Comparison of ENCODE assay signal across 20 cellular contexts in the genomic region with DNA sequence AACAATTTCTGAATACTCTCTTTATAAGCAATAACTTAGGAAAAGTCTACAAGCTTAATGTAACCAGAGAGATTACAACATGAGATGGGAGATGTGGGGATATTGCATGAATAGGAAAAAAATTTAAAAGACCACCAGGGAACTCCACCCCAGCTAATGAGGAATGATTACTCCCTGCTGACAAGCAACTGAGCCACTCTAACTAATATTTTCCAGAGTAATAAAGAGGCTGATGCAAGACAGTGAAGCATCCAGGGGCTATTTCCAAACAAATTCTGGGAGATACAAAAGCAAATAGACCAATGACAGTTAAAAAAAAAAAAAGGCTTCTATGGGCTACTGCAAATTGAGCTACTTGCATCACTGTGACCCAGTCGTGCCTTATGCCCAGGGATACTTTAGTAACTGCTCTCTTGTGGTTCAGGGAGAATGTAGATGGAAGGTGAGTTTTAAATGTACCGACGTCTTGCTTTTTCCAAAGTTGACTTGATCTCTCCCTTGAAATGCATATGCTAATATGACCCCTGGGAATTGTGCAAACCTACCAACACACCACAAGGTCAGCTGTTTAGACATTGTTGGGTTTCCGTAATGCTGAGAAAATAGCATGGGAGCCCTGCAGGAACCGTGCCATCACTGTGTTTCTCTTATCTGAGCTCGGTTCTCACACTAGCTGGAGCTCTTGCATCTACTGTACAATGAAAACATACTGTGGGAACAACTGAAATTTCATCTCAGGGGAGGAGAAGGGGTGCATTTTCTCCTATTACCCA.
DNase-seq lines count a peak whose midpoint lies in the region; ATAC-seq and TF ChIP-seq lines count a peak whose summit lies in the region.
"Had no signal": no experiment of that assay in that cellular context is flagged by ENCODE, and none has a peak within 500 bp of the region (broad histone marks: within the 10 kb centered on the region; RNA-seq: fewer than 3 reads in every experiment).

No MANE protein-coding gene starts in this region.

- H3K4me3 ChIP-seq in choroid plexus epithelial cell (ENCODE audit: low read depth, low read length) (no peak overlapping the region), tibial nerve (no peak overlapping the region)

- no peak for TF ChIP-seq CTCF in CD14-positive monocyte (IDR thresholded peaks at IDR 0.05)
- TF ChIP-seq CTCF in choroid plexus epithelial cell (conservative IDR thresholded peaks at IDR 0.05; ENCODE audit: low read depth, low read length) = peak; percentile 45
- no peak for TF ChIP-seq CTCF in osteocyte (IDR thresholded peaks at IDR 0.05)
- no peak for TF ChIP-seq CTCF in tibial nerve (IDR thresholded peaks at IDR 0.05)
- no peak for TF ChIP-seq CTCF in nephron progenitor cell (IDR thresholded peaks at IDR 0.05)

- H3K36me3 Mint-ChIP-seq in CD14-positive monocyte (no peaks in the 10 kb centered on the region), osteocyte (ENCODE audit: unreplicated experiment) (no peaks in the 10 kb centered on the region), nephron progenitor cell (ENCODE audit: low read depth) (no peaks in the 10 kb centered on the region)

- no peaks in the 10 kb centered on the region for H3K27me3 ChIP-seq in tibial nerve

- peak overlapping the region in 6 of 7 donors; percentile 33 to 88 (median 78) for H3K27ac Mint-ChIP-seq in CD14-positive monocyte
- peak overlapping the region; percentile 80 for H3K27ac Mint-ChIP-seq in osteocyte (ENCODE audit: unreplicated experiment)
- H3K27ac Mint-ChIP-seq in nephron progenitor cell = no peak overlapping the region
- H3K27ac Mint-ChIP-seq: activated naive CD4-positive, alpha-beta T cell treated with anti-CD3 and anti-CD28 coated beads, Interleukin-2, amount 10 ng/mL, durations not matched to agents 7 days and 5 days; endodermal cell; HFFc6 had no signal

- TF ChIP-seq EP300 in tibial nerve (IDR thresholded peaks at IDR 0.05) = peak in 1 of 2 donors; percentile 41

- no peak for TF ChIP-seq POLR2A in tibial nerve (IDR thresholded peaks at IDR 0.05)

- peaks cover 0 to 28% (median 12%) of the 10 kb centered on the region in 4 donors for H3K4me1 ChIP-seq in tibial nerve

- no peak for DNase-seq in CD14-positive monocyte (ENCODE audit: low spot score)
- peak; percentile 18 for DNase-seq in LHCN-M2 (ENCODE audit: low read depth)
- DNase-seq in choroid plexus epithelial cell (ENCODE audit: low read depth) = peak; percentile 98
- no peak for DNase-seq in osteocyte (ENCODE audit: extremely low spot score, unreplicated experiment)
- DNase-seq in tibial nerve (ENCODE audit: low spot score in 2 of 2) = no peak
- no peak for DNase-seq in nephron progenitor cell
- DNase-seq: activated CD4-positive, CD25-positive, alpha-beta regulatory T cell treated with anti-CD3 and anti-CD28 coated beads, Interleukin-2, amount 50 U/mL, for 72 hours; activated CD8-positive, alpha-beta memory T cell treated with anti-CD3 and anti-CD28 coated beads, Interleukin-2, amount 50 U/mL, for 4 hours; activated naive CD4-positive, alpha-beta T cell treated with anti-CD3 and anti-CD28 coated beads, Interleukin-2, amount 10 ng/mL, durations not matched to agents 7 days and 5 days; endodermal cell; glutamatergic neuron; HFFc6; Kasumi-1; NCI-H187 treated with DMSO at 0.1 percent for 48 hours; NCI-H526; nucleus accumbens; stimulated activated CD4-positive, alpha-beta T cell treated with anti-CD3 and anti-CD28 coated beads, Interleukin-12 subunit alpha, Interleukin-12 subunit beta, amount 100 ng/mL, for 4 hours; substantia nigra had no signal

- H3K27me3 Mint-ChIP-seq in CD14-positive monocyte (ENCODE audit: low read depth in 3 of 3) (no peaks in the 10 kb centered on the region), osteocyte (ENCODE audit: unreplicated experiment) (no peaks in the 10 kb centered on the region), nephron progenitor cell (ENCODE audit: low read depth, poor library complexity) (peaks cover 9% of the 10 kb centered on the region)
- H3K27me3 Mint-ChIP-seq: activated naive CD4-positive, alpha-beta T cell treated with anti-CD3 and anti-CD28 coated beads, Interleukin-2, amount 10 ng/mL, durations not matched to agents 7 days and 5 days had no signal

- intact Hi-C loops in CD14-positive monocyte (cut with micrococcal nuclease) = loop anchor here in 1 of 2 donors (5.0 kb wide), 1 partner anchor 108 kb away; no protein-coding TSS in a partner anchor

- H3K4me3 Mint-ChIP-seq in CD14-positive monocyte (peak overlapping the region in 1 of 2 donors; percentile 69), osteocyte (ENCODE audit: unreplicated experiment) (no peak overlapping the region), nephron progenitor cell (no peak overlapping the region)
- H3K4me3 Mint-ChIP-seq: activated naive CD4-positive, alpha-beta T cell treated with anti-CD3 and anti-CD28 coated beads, Interleukin-2, amount 10 ng/mL, durations not matched to agents 7 days and 5 days; endodermal cell; HFFc6 had no signal

- WGBS in tibial nerve, 2 donors = 53 to 62% methylated on average over 6 of the region's 6 CpGs

- H3K9me3 ChIP-seq in tibial nerve = no peaks in the 10 kb centered on the region

- H3K4me1 Mint-ChIP-seq in CD14-positive monocyte (peaks cover 61% of the 10 kb centered on the region), osteocyte (ENCODE audit: unreplicated experiment) (peaks cover 38% of the 10 kb centered on the region), nephron progenitor cell (peaks cover 18% of the 10 kb centered on the region)

- ATAC-seq in HG02885 (IDR thresholded peaks at IDR 0.05; ENCODE audit: poor library complexity, unreplicated experiment) = no peak

- no peak overlapping the region for H3K27ac ChIP-seq in tibial nerve
- H3K27ac ChIP-seq: HL-60 had no signal

- H3K9me3 Mint-ChIP-seq in CD14-positive monocyte (peaks cover 0 to 3% (median 0%) of the 10 kb centered on the region in 7 donors), osteocyte (ENCODE audit: unreplicated experiment) (no peaks in the 10 kb centered on the region), nephron progenitor cell (no peaks in the 10 kb centered on the region)
- H3K9me3 Mint-ChIP-seq: activated naive CD4-positive, alpha-beta T cell treated with anti-CD3 and anti-CD28 coated beads, Interleukin-2, amount 10 ng/mL, durations not matched to agents 7 days and 5 days; endodermal cell; HFFc6 had no signal

- H3K36me3 ChIP-seq in tibial nerve = no peaks in the 10 kb centered on the region

Comparison
In these comparisons a context has a peak if more than half of its experiments do, and no peak if none do; other contexts are left out.
1. DNase-seq: peak in LHCN-M2 (single experiment) and choroid plexus epithelial cell (single experiment); none in CD14-positive monocyte (single experiment), osteocyte (single experiment), tibial nerve (0 of 2) and nephron progenitor cell (single experiment).